8 cellular contexts compared by ENCODE assay signal in the genomic region with DNA sequence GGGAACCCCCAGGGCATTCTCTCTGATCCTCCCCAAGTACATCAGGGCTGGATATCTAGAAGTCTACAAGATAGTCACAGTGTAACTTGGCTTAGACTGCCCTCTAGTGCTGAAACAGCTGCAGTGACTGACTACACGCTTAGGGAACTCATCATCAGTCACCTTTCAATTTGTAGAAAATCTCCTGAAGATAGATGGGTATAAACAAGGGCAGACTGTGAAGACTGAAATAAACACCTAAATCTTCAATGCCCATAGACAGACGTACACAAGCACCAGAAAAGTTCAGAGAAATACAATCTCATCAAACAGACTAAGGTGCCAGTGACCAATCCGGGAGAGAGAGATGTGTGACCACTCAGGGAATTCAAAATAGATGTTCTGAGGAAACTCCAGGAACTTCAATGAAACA. TPM values are rescaled to one million over a fixed set of nuclear protein-coding genes. Genes with fewer than 3 reads are reported as not detected.
DNase-seq lines count a peak whose midpoint lies in the region; ATAC-seq and TF ChIP-seq lines count a peak whose summit lies in the region.

No MANE protein-coding gene starts in this region.

- H3K27ac ChIP-seq in A673 (ENCODE audit: low read depth, low read length, poor library complexity, severe bottlenecking), result no peak overlapping the region
- H3K27ac ChIP-seq in naive thymus-derived CD4-positive, alpha-beta T cell (ENCODE audit: low read depth, low read length), result no peak overlapping the region
- no peak overlapping the region for H3K27ac ChIP-seq in thyroid gland

- no peak overlapping the region for H3K4me3 ChIP-seq in A673 (ENCODE audit: low read depth, low read length, poor library complexity, severe bottlenecking)
- H3K4me3 ChIP-seq in GM12875 (ENCODE audit: low read depth, low read length), result no peak overlapping the region
- H3K4me3 ChIP-seq in epithelial cell of proximal tubule (ENCODE audit: low read depth, low read length), result no peak overlapping the region
- H3K4me3 ChIP-seq in naive thymus-derived CD4-positive, alpha-beta T cell (ENCODE audit: low read length), result no peak overlapping the region
- no peak overlapping the region for H3K4me3 ChIP-seq in thyroid gland (replicated peaks in 1 of 3)

- BruUV-seq in A673 (replicated peaks; lab: Mats Ljungman, UMichigan), result no TSS peak

- DNase-seq in A673 (ENCODE audit: low spot score) (peak; percentile 83), NCI-H526 (lab: John Stamatoyannopoulos, UW) (peak; percentile 8 to 41), epithelial cell of proximal tubule (ENCODE audit: low read depth) (peak; percentile 23), thyroid gland (peak; percentile 60 to 62)
- peak; percentile 38 for DNase-seq in activated CD4-positive, alpha-beta T cell treated with anti-CD3 and anti-CD28 coated beads, Interleukin-2, amount 50 U/mL, for 1 hour
- peak in 7 of 9 donors; percentile 34 to 67 (median 63) for DNase-seq in naive thymus-derived CD4-positive, alpha-beta T cell

- CTCF ChIA-PET in A673 (lab: Charles Lee), result interaction anchor here (0.6 to 1.6 kb wide), 3 partner anchors 155 to 687 kb away, joined by 3 to 15 read pairs (median 7); no protein-coding TSS in a partner anchor
- CTCF ChIA-PET in naive thymus-derived CD4-positive, alpha-beta T cell (lab: Charles Lee), result interaction anchor here (1.0 to 7.4 kb wide), 4 partner anchors 9 to 688 kb away, joined by 4 to 63 read pairs (median 12); no protein-coding TSS in a partner anchor

- TF ChIP-seq POLR2A in thyroid gland (IDR thresholded peaks at IDR 0.05), result no peak

- H3K27me3 ChIP-seq in A673 (replicated peaks; ENCODE audit: insufficient read depth, low read depth, low read length, poor library complexity) (no peaks in the 10 kb centered on the region), thyroid gland (no peaks in the 10 kb centered on the region)
- no peaks in the 10 kb centered on the region for H3K27me3 ChIP-seq in naive thymus-derived CD4-positive, alpha-beta T cell (ENCODE audit: control insufficient read depth in 2 of 2, insufficient read depth in 2 of 2, low read length in 2 of 2)

- peak; percentile 74 for ATAC-seq in HG03095 (IDR thresholded peaks at IDR 0.05; ENCODE audit: unreplicated experiment)
- peak; percentile 95 for ATAC-seq in naive thymus-derived CD4-positive, alpha-beta T cell

- WGBS in thyroid gland, 2 donors, result 56 to 61% methylated on average over 3 of the region's 3 CpGs

- H3K4me3 Mint-ChIP-seq in naive thymus-derived CD4-positive, alpha-beta T cell, result no peak overlapping the region

- no peaks in the 10 kb centered on the region for H3K27me3 Mint-ChIP-seq in naive thymus-derived CD4-positive, alpha-beta T cell

- TF ChIP-seq CTCF in A673 (conservative IDR thresholded peaks at IDR 0.05; ENCODE audit: low read depth, low read length) (peak; percentile 93), GM12875 (IDR thresholded peaks at IDR 0.05; ENCODE audit: borderline replicate concordance, insufficient read depth, low read depth, low read length) (peak; percentile 80), epithelial cell of proximal tubule (conservative IDR thresholded peaks at IDR 0.05; ENCODE audit: low read depth, low read length) (peak; percentile 98), thyroid gland (IDR thresholded peaks at IDR 0.05) (peak; percentile 48 to 93 (median 86))

- peaks cover 3 to 67% (median 40%) of the 10 kb centered on the region in 5 donors for H3K36me3 Mint-ChIP-seq in naive thymus-derived CD4-positive, alpha-beta T cell

- H3K36me3 ChIP-seq in A673 (ENCODE audit: insufficient read depth, low read length, poor library complexity, severe bottlenecking) (peaks cover 5% of the 10 kb centered on the region), thyroid gland (peaks cover 0 to 4% of the 10 kb centered on the region in 2 donors)
- H3K36me3 ChIP-seq in naive thymus-derived CD4-positive, alpha-beta T cell (ENCODE audit: control insufficient read depth in 2 of 3, insufficient read depth in 3 of 3, low read length in 3 of 3), result peaks cover 0 to 38% (median 5%) of the 10 kb centered on the region in 3 experiments

- H3K27ac Mint-ChIP-seq in naive thymus-derived CD4-positive, alpha-beta T cell, result peak overlapping the region in 4 of 9 donors; percentile 5 to 87 (median 52)

- H3K4me1 Mint-ChIP-seq in naive thymus-derived CD4-positive, alpha-beta T cell, result peaks cover 0 to 9% (median 0%) of the 10 kb centered on the region in 7 donors

- no peaks in the 10 kb centered on the region for H3K4me1 ChIP-seq in A673 (ENCODE audit: insufficient read depth, low read length, poor library complexity, severe bottlenecking)
- no peaks in the 10 kb centered on the region for H3K4me1 ChIP-seq in naive thymus-derived CD4-positive, alpha-beta T cell (ENCODE audit: control insufficient read depth in 2 of 2, insufficient read depth in 2 of 2, low read length in 2 of 2)
- no peaks in the 10 kb centered on the region for H3K4me1 ChIP-seq in thyroid gland

- intact Hi-C loops in A673 (cut with micrococcal nuclease; ENCODE audit: unreplicated experiment), result loop anchor here (2.0 to 5.0 kb wide), 2 partner anchors 305 to 686 kb away; no protein-coding TSS in a partner anchor
- intact Hi-C loops in naive thymus-derived CD4-positive, alpha-beta T cell (cut with micrococcal nuclease), result loop anchor here (1.0 to 5.0 kb wide), 11 partner anchors 77 to 688 kb away; partner anchors contain the start of genes DTL (in 2 of the 2), INTS7 (in 2 of the 2) and PPP2R5A (in 1 of the 2)
- intact Hi-C loops in thyroid gland (cut with DNase I), result loop anchor here (10.0 kb wide), 1 partner anchor 73 kb away; no protein-coding TSS in a partner anchor

- H3K9me3 Mint-ChIP-seq in naive thymus-derived CD4-positive, alpha-beta T cell, result peaks cover 0 to 26% (median 3%) of the 10 kb centered on the region in 11 donors

- POLR2A ChIA-PET in A673 (lab: Charles Lee; ENCODE audit: low non-redundant PET), result no interaction called here
- POLR2A ChIA-PET in naive thymus-derived CD4-positive, alpha-beta T cell (lab: Charles Lee), result no interaction called here

- peaks cover 7% of the 10 kb centered on the region for H3K9me3 ChIP-seq in A673 (ENCODE audit: low read depth, low read length, poor library complexity, severe bottlenecking)
- H3K9me3 ChIP-seq in naive thymus-derived CD4-positive, alpha-beta T cell (ENCODE audit: control insufficient read depth in 2 of 3, low read length in 3 of 3), result no peaks in the 10 kb centered on the region
- no peaks in the 10 kb centered on the region for H3K9me3 ChIP-seq in thyroid gland

RNA-seq across cellular contexts. Expression of gene PACC1, which starts 46.6 kb away (rescaled TPM):
- total RNA-seq in A673 (2021) (14.5 and 15.6 TPM in 2 replicates), epithelial cell of proximal tubule (12.9 and 17.7 TPM in 2 replicates), thyroid gland (1 to 10 TPM; 2.9 to 5.5 (median 4.9) TPM)
- 10 to 100 TPM in 3 of 5 experiments, 1 to 10 TPM in 2; 7.9 to 13.4 (median 12.0) TPM for total RNA-seq in naive thymus-derived CD4-positive, alpha-beta T cell
- polyA plus RNA-seq in naive thymus-derived CD4-positive, alpha-beta T cell, result 10 to 100 TPM in 1 of 2 donors, 1 to 10 TPM in 1; 7.2 to 11.0 TPM

Comparison
In these comparisons a context has a peak if more than half of its experiments do, and no peak if none do; other contexts are left out.
1. DNase-seq: peak in every context shown above with its lines; median percentile 83 in A673; 63 in naive thymus-derived CD4-positive, alpha-beta T cell; 61 in thyroid gland; 38 in activated CD4-positive, alpha-beta T cell treated with anti-CD3 and anti-CD28 coated beads, Interleukin-2, amount 50 U/mL, for 1 hour; 24 in NCI-H526; 23 in epithelial cell of proximal tubule.